11 cellular contexts compared by ENCODE assay signal in genomic region chr4:18166925-18167324, GRCh38.
"Had no signal": no experiment of that assay in that cellular context is flagged by ENCODE, and none has a peak within 500 bp of the region (broad histone marks: within the 10 kb centered on the region; RNA-seq: fewer than 3 reads in every experiment).

No MANE protein-coding gene starts in this region.

- H3K4me3 ChIP-seq: GM23248, GM23338, HAP-1 had no signal

- H3K27ac ChIP-seq: GM23248 had no signal

- H3K4me2 ChIP-seq: GM23338 had no signal

- H3K4me1 ChIP-seq: HAP-1 had no signal

- DNase-seq: GM23248, GOT3, H7, H9, HCEC 1CT, HFFc6 had no signal

- H3K9me3 ChIP-seq: HAP-1 had no signal

- H3K9ac ChIP-seq: GM23248 had no signal

- FAIRE-seq: H1, H54 had no signal

- H2AFZ ChIP-seq: GM23248, GM23338 had no signal

- H3K36me3 ChIP-seq: HAP-1 had no signal

- ATAC-seq: GM23338, HCT116 had no signal
